In the genomic region with DNA sequence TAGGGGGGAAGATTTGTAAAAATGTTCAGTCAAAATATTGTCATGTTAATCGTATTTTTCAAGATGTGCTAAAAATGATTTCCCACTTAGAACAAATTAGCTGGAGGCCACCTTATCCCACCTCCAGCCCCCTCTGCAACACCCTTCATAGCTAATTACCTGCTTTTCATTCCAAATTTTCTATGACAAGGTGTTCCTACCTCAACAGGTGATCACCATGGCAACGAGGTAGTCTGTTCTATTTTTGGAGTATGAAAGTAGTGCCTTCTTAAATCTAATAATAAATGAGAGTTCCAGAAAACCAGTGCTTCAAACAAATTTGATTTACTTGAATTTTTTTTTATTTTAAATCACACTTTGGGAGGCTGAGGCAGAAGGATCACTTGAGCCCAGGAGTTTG, we compare ENCODE assay signal across 18 cellular contexts.
A peak's percentile ranks its signal among the peaks of the same experiment; 100 is the strongest.
DNase-seq lines count a peak whose midpoint lies in the region; ATAC-seq, FAIRE-seq and TF ChIP-seq lines count a peak whose summit lies in the region.
"Had no signal": no experiment of that assay in that cellular context is flagged by ENCODE, and none has a peak within 500 bp of the region (broad histone marks: within the 10 kb centered on the region; RNA-seq: fewer than 3 reads in every experiment).

No MANE protein-coding gene starts in this region.

- no peaks in the 10 kb centered on the region for H3K27me3 ChIP-seq in HepG2 (ENCODE audit: control insufficient read depth in 1 of 2, insufficient read depth in 2 of 2, low read length in 2 of 2)
- H3K27me3 ChIP-seq in right lobe of liver: no peaks in the 10 kb centered on the region
- H3K27me3 ChIP-seq in PC-9 (ENCODE audit: insufficient read depth, low read depth): no peaks in the 10 kb centered on the region
- no peaks in the 10 kb centered on the region for H3K27me3 ChIP-seq in H1 (replicated peaks in 1 of 4; ENCODE audit: control insufficient read depth in 3 of 4, extremely low read depth in 1 of 4, insufficient read depth in 3 of 4, low read length in 3 of 4)
- no peaks in the 10 kb centered on the region for H3K27me3 ChIP-seq in WERI-Rb-1 (ENCODE audit: insufficient read depth, low read depth, severe bottlenecking)

- peaks cover 95% of the 10 kb centered on the region for H4K20me1 ChIP-seq in HepG2 (ENCODE audit: insufficient read depth, low read length)
- peaks cover 64% of the 10 kb centered on the region for H4K20me1 ChIP-seq in PC-9 (ENCODE audit: insufficient read depth)
- H4K20me1 ChIP-seq in H1 (replicated peaks in 1 of 2; ENCODE audit: control insufficient read depth in 1 of 2, insufficient read depth in 2 of 2, low read length in 2 of 2): no peaks in the 10 kb centered on the region

- no peak overlapping the region for H2BK12ac ChIP-seq in H1 (ENCODE audit: low read depth, low read length)

- H3K9ac ChIP-seq in HepG2 (ENCODE audit: insufficient read depth, low read depth, low read length) (no peak overlapping the region), H1 (replicated peaks in 1 of 4; ENCODE audit: extremely low read depth in 1 of 4, low read depth in 3 of 4, low read length in 3 of 4) (no peak overlapping the region)
- H3K9ac ChIP-seq: SK-N-SH had no signal

- no peak overlapping the region for H4K8ac ChIP-seq in H1 (ENCODE audit: extremely low read depth, insufficient read depth, low read length)

- intact Hi-C loops in HepG2 (cut with micrococcal nuclease; ENCODE audit: unreplicated experiment) (no loop called here), right lobe of liver (cut with DNase I) (no loop called here), PC-9 (cut with micrococcal nuclease; ENCODE audit: unreplicated experiment) (no loop called here)

- H3K23me2 ChIP-seq in H1 (ENCODE audit: low read depth, low read length): no peaks in the 10 kb centered on the region

- BruUV-seq in HepG2 (replicated peaks; lab: Mats Ljungman, UMichigan) (no TSS peak), PC-9 (replicated peaks; lab: Mats Ljungman, UMichigan) (no TSS peak)

- FAIRE-seq in HepG2 (lab: Jason Lieb, UNC): no peak
- FAIRE-seq in H1 (lab: Jason Lieb, UNC): no peak
- FAIRE-seq: D721Med had no signal

- H3K4me1 ChIP-seq in HepG2 (ENCODE audit: insufficient read depth, low read length) (peaks cover 44% of the 10 kb centered on the region), right lobe of liver (peaks cover 0 to 21% (median 8%) of the 10 kb centered on the region in 4 donors), PC-9 (replicated peaks; ENCODE audit: insufficient read depth) (peaks cover 29% of the 10 kb centered on the region), H1 (replicated peaks in 1 of 4; ENCODE audit: control insufficient read depth in 3 of 4, insufficient read depth in 4 of 4, low read length in 3 of 4) (no peaks in the 10 kb centered on the region; a peak in 1 of 7 replicates)

- DNase-seq in HepG2 (ENCODE audit: low spot score): no peak
- no peak for DNase-seq in right lobe of liver
- no peak for DNase-seq in PC-9
- DNase-seq in H1 (ENCODE audit: low read depth in 1 of 2, low spot score in 2 of 2): no peak
- DNase-seq in NCI-H2107 treated with DMSO at 0.1 percent for 48 hours (lab: John Stamatoyannopoulos, UW; ENCODE audit: unreplicated experiment): no peak
- DNase-seq in activated T-cell treated with anti-CD3 and anti-CD28 coated beads for 4 hours: no peak
- no peak for DNase-seq in WERI-Rb-1
- DNase-seq in iPS-NIHi11 (ENCODE audit: low spot score): no peak
- DNase-seq: HCEC 1CT, Kasumi-1, NCI-H1436, NCI-H187 treated with DMSO at 0.1 percent for 48 hours, NCI-H2171, NCI-H345, NCI-H524, SIG-M5, SK-N-SH had no signal

- H2BK5ac ChIP-seq in H1 (ENCODE audit: low read depth, low read length): no peak overlapping the region

- H3K56ac ChIP-seq in H1 (replicated peaks; ENCODE audit: insufficient read length, low read depth, low read length): no peak overlapping the region

- no peak overlapping the region for H3K14ac ChIP-seq in H1 (ENCODE audit: insufficient read length)

- H3K4me2 ChIP-seq in HepG2 (ENCODE audit: low read depth, low read length) (no peak overlapping the region), PC-9 (no peak overlapping the region), H1 (ENCODE audit: insufficient read depth in 1 of 2, low read depth in 2 of 2, low read length in 2 of 2) (no peak overlapping the region)
- H3K4me2 ChIP-seq: SK-N-SH had no signal

- H3K9me2 ChIP-seq in PC-9 (ENCODE audit: insufficient read depth): no peaks in the 10 kb centered on the region
- H3K9me2 ChIP-seq: SK-N-SH had no signal

- H3K36me3 ChIP-seq in HepG2 (replicated peaks in 1 of 2; ENCODE audit: control insufficient read depth in 1 of 2, insufficient read depth in 2 of 2, low read length in 2 of 2) (peaks cover 10 to 52% of the 10 kb centered on the region in 2 experiments), right lobe of liver (no peaks in the 10 kb centered on the region), PC-9 (ENCODE audit: low read depth) (peaks cover 25% of the 10 kb centered on the region), H1 (ENCODE audit: control insufficient read depth in 2 of 4, insufficient read depth in 4 of 4, low read length in 3 of 4) (no peaks in the 10 kb centered on the region), WERI-Rb-1 (no peaks in the 10 kb centered on the region)

- no peak overlapping the region for H2BK120ac ChIP-seq in H1 (replicated peaks; ENCODE audit: low read depth, low read length)

- H2AK5ac ChIP-seq in H1 (ENCODE audit: low read depth, low read length): no peak overlapping the region

- peak overlapping the region; percentile 2 for H3K27ac ChIP-seq in HepG2 (ENCODE audit: extremely low read length, insufficient read depth, low read length)
- H3K27ac ChIP-seq in right lobe of liver: no peak overlapping the region
- H3K27ac ChIP-seq in PC-9: peak overlapping the region; percentile 28
- H3K27ac ChIP-seq in H1 (ENCODE audit: low read depth, low read length): no peak overlapping the region
- no peak overlapping the region for H3K27ac ChIP-seq in WERI-Rb-1

- no peak overlapping the region for H3K23ac ChIP-seq in H1 (ENCODE audit: insufficient read length)

- no peak overlapping the region for H4K5ac ChIP-seq in H1 (ENCODE audit: insufficient read length, low read depth, low read length)

- TF ChIP-seq CTCF in HepG2 (CRISPR knock-in tag; IDR thresholded peaks at IDR 0.05): no peak
- TF ChIP-seq CTCF in right lobe of liver (IDR thresholded peaks at IDR 0.05): no peak
- no peak for TF ChIP-seq CTCF in PC-9 (conservative IDR thresholded peaks at IDR 0.05)
- TF ChIP-seq CTCF in H1 (IDR thresholded peaks at IDR 0.05; ENCODE audit: control extremely low read depth in 1 of 3, insufficient read depth in 1 of 3, low read depth in 1 of 3, low read length in 3 of 3): no peak
- TF ChIP-seq CTCF in WERI-Rb-1 (IDR thresholded peaks at IDR 0.05; ENCODE audit: low read depth, low read length): no peak

- TF ChIP-seq EP300 in HepG2 (IDR thresholded peaks at IDR 0.05; ENCODE audit: low read depth in 2 of 2, low read length in 2 of 2) (no peak), HepG2 (CRISPR knock-in tag; IDR thresholded peaks at IDR 0.05; ENCODE audit: borderline replicate concordance) (no peak), H1 (IDR thresholded peaks at IDR 0.05; ENCODE audit: borderline replicate concordance in 1 of 2, low read depth in 2 of 2, low read length in 2 of 2) (no peak)

- no peak overlapping the region for H3K18ac ChIP-seq in H1 (ENCODE audit: extremely low read depth, low read length)

- H3K79me2 ChIP-seq in HepG2 (ENCODE audit: insufficient read depth, low read length) (peaks cover 92% of the 10 kb centered on the region), PC-9 (ENCODE audit: low read depth) (peaks cover 92% of the 10 kb centered on the region), H1 (ENCODE audit: control insufficient read depth in 1 of 2, insufficient read depth in 2 of 2, low read length in 2 of 2) (peaks cover 3 to 45% of the 10 kb centered on the region in 2 experiments; a peak in 3 of 4 replicates)

- H2BK20ac ChIP-seq in H1 (ENCODE audit: low read length): no peak overlapping the region

- H2BK15ac ChIP-seq in H1 (ENCODE audit: low read length): no peak overlapping the region

- peak overlapping the region; percentile 62 for H3K4ac ChIP-seq in H1 (replicated peaks; ENCODE audit: insufficient read length, low read depth, low read length)

- TF ChIP-seq POLR2A in HepG2 (IDR thresholded peaks at IDR 0.05; ENCODE audit: insufficient read depth in 1 of 2, low read depth in 2 of 2, low read length in 2 of 2) (no peak), right lobe of liver (IDR thresholded peaks at IDR 0.05) (no peak), H1 (IDR thresholded peaks at IDR 0.05; ENCODE audit: control extremely low read depth in 1 of 2, low read depth in 2 of 2, low read length in 2 of 2) (no peak)

- no peak overlapping the region for H3K4me3 ChIP-seq in HepG2 (replicated peaks in 1 of 3; ENCODE audit: insufficient read depth in 1 of 3, low read depth in 2 of 3, low read length in 3 of 3)
- no peak overlapping the region for H3K4me3 ChIP-seq in right lobe of liver
- no peak overlapping the region for H3K4me3 ChIP-seq in PC-9
- no peak overlapping the region for H3K4me3 ChIP-seq in H1 (ENCODE audit: extremely low read depth in 1 of 4, insufficient read depth in 2 of 4, low read depth in 3 of 4, low read length in 4 of 4)
- H3K4me3 ChIP-seq in WERI-Rb-1 (ENCODE audit: low read depth, low read length): no peak overlapping the region

- WGBS in HepG2 (ENCODE audit: low lambda C conversion rate): 97% methylated on average over 2 of the region's 2 CpGs
- WGBS in right lobe of liver (ENCODE audit: insufficient coverage, low coverage, low lambda C conversion rate, missing lambda C conversion rate): 81% methylated on average over 2 of the region's 2 CpGs
- WGBS in H1 (ENCODE audit: extremely low coverage in 1 of 2, insufficient coverage in 1 of 2, insufficient read length in 1 of 2, insufficient replicate concordance in 2 of 2, low coverage in 1 of 2, low lambda C conversion rate in 2 of 2, missing lambda C conversion rate in 1 of 2), 2 experiments: 91% methylated on average over 2 of the region's 2 CpGs; no CpG with 5 or more reads in 1 of the 2 experiments

- POLR2A ChIA-PET in HepG2 (lab: Yijun Ruan, JAX): no interaction called here
- POLR2A ChIA-PET in PC-9 (lab: Charles Lee; ENCODE audit: unreplicated experiment): no interaction called here
- POLR2A ChIA-PET in H1 (lab: Charles Lee; ENCODE audit: partially characterized antibody): interaction anchor here (0.6 to 1.4 kb wide), 2 partner anchors 55 to 136 kb away, joined by 3 read pairs; no protein-coding TSS in a partner anchor

- TF ChIP-seq RAD21 in HepG2 (CRISPR knock-in tag; IDR thresholded peaks at IDR 0.05): no peak
- no peak for TF ChIP-seq RAD21 in H1 (IDR thresholded peaks at IDR 0.05 in 1 of 2, conservative IDR thresholded peaks at IDR 0.05 in 1 of 2; ENCODE audit: low read depth in 2 of 2, low read length in 2 of 2)

- no peak overlapping the region for H2AFZ ChIP-seq in HepG2 (ENCODE audit: low read length)
- H2AFZ ChIP-seq in PC-9: no peak overlapping the region
- no peak overlapping the region for H2AFZ ChIP-seq in H1 (ENCODE audit: low read length)

- ATAC-seq in HepG2 (no peak), right lobe of liver (no peak)

- in situ Hi-C loops in HepG2 (cut with HindIII; ENCODE audit: extremely low pct_ligation_motif_present, low pct_unique_long_range_greater_than_20kb): no loop called here

- CTCF ChIA-PET in HepG2 (lab: Yijun Ruan, JAX; ENCODE audit: low intra/inter-chr PET ratio, low total read pairs) (no interaction called here), PC-9 (lab: Charles Lee) (no interaction called here), H1 (lab: Charles Lee; ENCODE audit: partially characterized antibody) (interaction anchor here (0.6 kb wide), 1 partner anchor 1063 kb away, joined by 5 read pairs; no protein-coding TSS in a partner anchor)

- no peak overlapping the region for H4K91ac ChIP-seq in H1 (replicated peaks; ENCODE audit: insufficient read length, low read length)

- H3F3A ChIP-seq in PC-9 (ENCODE audit: insufficient read depth, low read depth): peaks cover 80% of the 10 kb centered on the region

- 0 out of 2 replicates have a peak, but pooled peaks cover 2% of the 10 kb centered on the region for H3K79me1 ChIP-seq in H1 (ENCODE audit: low read depth, low read length)

- H3K9me3 ChIP-seq in HepG2 (ENCODE audit: low read length) (no peaks in the 10 kb centered on the region), right lobe of liver (no peaks in the 10 kb centered on the region), PC-9 (ENCODE audit: insufficient read depth, low read depth) (no peaks in the 10 kb centered on the region), H1 (ENCODE audit: insufficient read depth in 2 of 2, low read depth in 1 of 2, low read length in 1 of 2) (no peaks in the 10 kb centered on the region), WERI-Rb-1 (ENCODE audit: severe bottlenecking) (no peaks in the 10 kb centered on the region)
- H3K9me3 ChIP-seq: SK-N-SH had no signal

Comparison
In these comparisons a context has a peak if more than half of its experiments do, and no peak if none do; other contexts are left out.
1. H3K27ac ChIP-seq: peak in HepG2 (single experiment) and PC-9 (single experiment); none in right lobe of liver (0 of 3), H1 (single experiment) and WERI-Rb-1 (single experiment).